ENCODE assay signal across 26 cellular contexts in the genomic region with DNA sequence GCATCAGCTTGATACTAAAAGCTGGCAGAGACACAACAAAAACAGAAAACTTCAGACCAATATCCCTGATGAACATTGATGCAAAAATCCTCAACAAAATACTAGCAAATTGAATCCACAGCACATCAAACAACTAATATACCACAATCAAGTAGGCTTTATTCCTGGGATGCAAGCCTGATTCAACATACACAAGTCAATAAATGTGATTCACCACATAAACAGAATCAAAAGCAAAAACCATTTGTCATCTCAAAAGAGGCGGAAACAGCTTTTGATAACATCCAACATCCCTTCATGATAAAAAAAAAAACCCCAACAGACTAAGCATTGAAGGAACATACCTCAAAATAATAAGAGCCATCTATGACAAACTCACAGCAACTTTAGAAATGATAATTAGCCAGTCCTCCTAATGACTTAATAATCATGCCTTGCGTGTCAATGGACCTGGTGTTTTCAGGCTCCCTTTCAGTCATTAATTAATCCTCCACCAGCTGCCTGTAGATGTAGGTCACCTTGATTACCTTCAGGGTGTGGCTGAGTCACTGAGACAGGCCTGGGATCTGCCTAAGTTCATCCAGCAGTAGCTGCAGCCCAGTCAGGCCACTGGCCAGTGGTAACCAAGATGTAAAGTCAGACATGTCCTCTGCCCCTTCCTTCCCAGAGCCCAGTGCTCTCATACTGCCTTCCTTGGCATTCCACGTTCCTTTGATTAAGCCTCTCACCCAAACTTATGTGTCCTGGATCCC.
DNase-seq lines count a peak whose midpoint lies in the region; ATAC-seq and TF ChIP-seq lines count a peak whose summit lies in the region.
"Had no signal": no experiment of that assay in that cellular context is flagged by ENCODE, and none has a peak within 500 bp of the region (broad histone marks: within the 10 kb centered on the region; RNA-seq: fewer than 3 reads in every experiment).

No MANE protein-coding gene starts in this region.

- H3K27me3 ChIP-seq in HCT116 (ENCODE audit: insufficient read depth, low read length): no peaks in the 10 kb centered on the region
- no peaks in the 10 kb centered on the region for H3K27me3 ChIP-seq in sigmoid colon
- H3K27me3 ChIP-seq: MG63 had no signal

- no peak overlapping the region for H3K4me3 ChIP-seq in HCT116 (replicated peaks in 1 of 2; ENCODE audit: low read depth in 1 of 2, low read length in 2 of 2)
- no peak overlapping the region for H3K4me3 ChIP-seq in epithelial cell of esophagus (ENCODE audit: low read length)
- no peak overlapping the region for H3K4me3 ChIP-seq in sigmoid colon
- H3K4me3 ChIP-seq: GM23248, MG63 had no signal

- H3K4me1 Mint-ChIP-seq in nephron progenitor cell: no peaks in the 10 kb centered on the region
- H3K4me1 Mint-ChIP-seq: B cell, H9 had no signal

- no peak for DNase-seq in HCT116 (ENCODE audit: low read depth, low spot score)
- peak; percentile 13 for DNase-seq in NCI-H69 (lab: John Stamatoyannopoulos, UW)
- peak; percentile 53 for DNase-seq in epithelial cell of esophagus (ENCODE audit: low read depth)
- no peak for DNase-seq in nephron progenitor cell
- no peak for DNase-seq in sigmoid colon
- no peak for DNase-seq in GOT3 (lab: John Stamatoyannopoulos, UW)
- DNase-seq in left cardiac atrium: no peak
- DNase-seq: CD8-positive, alpha-beta T cell; GM23248; H9; HFFc6; IMR-90; KG1; MG63; NCI-H1105 treated with DMSO at 0.1 percent for 48 hours; NCI-H187; NCI-H2081 treated with DMSO at 0.1 percent for 48 hours; NCI-H2171; NCI-H226; NCI-H510A; NCI-H774; RPMI8226; SHP77 had no signal

- H3K4me2 ChIP-seq in HCT116 (ENCODE audit: low read length): peak overlapping the region; percentile 20

- RAD21 ChIA-PET in HCT116 (lab: Charles Lee; ENCODE audit: low non-redundant PET in 1 of 2, low total read pairs in 2 of 2, uncharacterized antibody in 2 of 2, unreplicated experiment in 2 of 2): no interaction called here

- intact Hi-C loops in HCT116 (cut with micrococcal nuclease): no loop called here
- intact Hi-C loops in sigmoid colon (cut with DNase I): no loop called here
- intact Hi-C loops in left cardiac atrium (cut with DNase I): no loop called here

- H4K20me1 ChIP-seq in HCT116 (ENCODE audit: insufficient read depth): no peaks in the 10 kb centered on the region

- WGBS in sigmoid colon, 2 donors: 85 to 86% methylated on average over 3 of the region's 3 CpGs

- no peak for TF ChIP-seq POLR2A in HCT116 (IDR thresholded peaks at IDR 0.05; ENCODE audit: borderline replicate concordance, extremely low read depth, insufficient read depth, insufficient read length)
- TF ChIP-seq POLR2A in sigmoid colon (IDR thresholded peaks at IDR 0.05): no peak

- H3K27ac Mint-ChIP-seq in nephron progenitor cell: peak overlapping the region; percentile 4
- H3K27ac Mint-ChIP-seq: B cell; CD8-positive, alpha-beta T cell; HFFc6; T-helper 1 cell treated with Interleukin-12 subunit alpha and Interleukin-12 subunit beta and Interleukin-4 antibody, amounts not matched to agents 30 μg/mL and 1 μg/mL, for 36 hours had no signal

- H3K9me2 ChIP-seq in HCT116 (ENCODE audit: insufficient read depth): no peaks in the 10 kb centered on the region

- H3K36me3 ChIP-seq in HCT116 (ENCODE audit: control insufficient read depth in 1 of 2, insufficient read depth in 2 of 2, low read length in 2 of 2) (no peaks in the 10 kb centered on the region), sigmoid colon (no peaks in the 10 kb centered on the region)
- H3K36me3 ChIP-seq: MG63 had no signal

- POLR2A ChIA-PET in HCT116 (lab: Charles Lee): no interaction called here

- no peak overlapping the region for H3K9ac ChIP-seq in HCT116 (ENCODE audit: low read length)
- H3K9ac ChIP-seq: GM23248 had no signal

- peaks cover 99% of the 10 kb centered on the region for H3K36me3 Mint-ChIP-seq in nephron progenitor cell (ENCODE audit: low read depth)
- H3K36me3 Mint-ChIP-seq: CD8-positive, alpha-beta T cell had no signal

- peaks cover 0 to 11% of the 10 kb centered on the region in 2 experiments; a peak in 1 of 4 replicates for H3K4me1 ChIP-seq in HCT116 (ENCODE audit: control insufficient read depth in 1 of 2, insufficient read depth in 2 of 2, low read length in 2 of 2)
- H3K4me1 ChIP-seq in sigmoid colon: no peaks in the 10 kb centered on the region

- TF ChIP-seq CTCF in HCT116 (IDR thresholded peaks at IDR 0.05 in 2 of 3, conservative IDR thresholded peaks at IDR 0.05 in 1 of 3; ENCODE audit: borderline replicate concordance in 1 of 3, insufficient read depth in 1 of 3, low read depth in 2 of 3, low read length in 2 of 3): no peak
- TF ChIP-seq CTCF in epithelial cell of esophagus (IDR thresholded peaks at IDR 0.05; ENCODE audit: insufficient read depth, low read depth, low read length, missing control alignments): no peak
- TF ChIP-seq CTCF in nephron progenitor cell (IDR thresholded peaks at IDR 0.05): no peak
- TF ChIP-seq CTCF in sigmoid colon (IDR thresholded peaks at IDR 0.05): no peak

- no peak for ATAC-seq in HCT116
- no peak for ATAC-seq in left cardiac atrium
- ATAC-seq: CD8-positive, alpha-beta T cell had no signal

- H3K9me3 ChIP-seq in HCT116 (ENCODE audit: control insufficient read depth in 1 of 2, insufficient read depth in 1 of 2, low read depth in 1 of 2, low read length in 2 of 2): no peaks in the 10 kb centered on the region
- H3K9me3 ChIP-seq in sigmoid colon: no peaks in the 10 kb centered on the region

- H3K27ac ChIP-seq in HCT116 (ENCODE audit: low read depth, low read length) (no peak overlapping the region), sigmoid colon (no peak overlapping the region)
- H3K27ac ChIP-seq: C4-2B, GM23248 had no signal

- no peaks in the 10 kb centered on the region for H3K79me2 ChIP-seq in HCT116 (ENCODE audit: insufficient read depth, low read length)

- peaks cover 7% of the 10 kb centered on the region for H3K9me3 Mint-ChIP-seq in nephron progenitor cell
- H3K9me3 Mint-ChIP-seq: CD8-positive, alpha-beta T cell; HFFc6; T-helper 1 cell treated with Interleukin-12 subunit alpha and Interleukin-12 subunit beta and Interleukin-4 antibody, amounts not matched to agents 30 μg/mL and 1 μg/mL, for 36 hours had no signal

- H2AFZ ChIP-seq in HCT116 (ENCODE audit: low read depth, low read length, poor library complexity, severe bottlenecking): no peak overlapping the region
- H2AFZ ChIP-seq: GM23248 had no signal

- TF ChIP-seq RAD21 in HCT116 (IDR thresholded peaks at IDR 0.05; ENCODE audit: low read depth): no peak

- CTCF ChIA-PET in HCT116 (lab: Charles Lee): no interaction called here

- BruUV-seq in HCT116 (replicated peaks; lab: Mats Ljungman, UMichigan): no TSS peak

- no peak overlapping the region for H3K4me3 Mint-ChIP-seq in nephron progenitor cell
- H3K4me3 Mint-ChIP-seq: B cell; CD8-positive, alpha-beta T cell; H9; HFFc6; T-helper 1 cell treated with Interleukin-12 subunit alpha and Interleukin-12 subunit beta and Interleukin-4 antibody, amounts not matched to agents 30 μg/mL and 1 μg/mL, for 36 hours had no signal

- H3K27me3 Mint-ChIP-seq in nephron progenitor cell (ENCODE audit: low read depth, poor library complexity): peaks cover 7% of the 10 kb centered on the region

- TF ChIP-seq EP300 in sigmoid colon (IDR thresholded peaks at IDR 0.05): no peak

TF ChIP-seq in HCT116, 20 proteins besides CTCF, POLR2A, EP300 and RAD21:
- TF ChIP-seq JUND (IDR thresholded peaks at IDR 0.05): 0 out of 2 replicates have a peak, but pooled peaks have one; percentile 10
- TF ChIP-seq POLR2AphosphoS5 (IDR thresholded peaks at IDR 0.05; ENCODE audit: low read depth, low read length): no peak

Comparison
In these comparisons a context has a peak if more than half of its experiments do, and no peak if none do; other contexts are left out.
1. DNase-seq: peak in NCI-H69 (single experiment) and epithelial cell of esophagus (single experiment); none in HCT116 (single experiment), nephron progenitor cell (single experiment), sigmoid colon (single experiment), GOT3 (single experiment) and left cardiac atrium (single experiment).